10 cellular contexts compared by ENCODE assay signal in genomic region chr11:12803086-12803826, GRCh38.
A peak's percentile ranks its signal among the peaks of the same experiment; 100 is the strongest.
DNase-seq lines count a peak whose midpoint lies in the region; ATAC-seq and TF ChIP-seq lines count a peak whose summit lies in the region.
"Had no signal": no experiment of that assay in that cellular context is flagged by ENCODE, and none has a peak within 500 bp of the region (broad histone marks: within the 10 kb centered on the region; RNA-seq: fewer than 3 reads in every experiment).

No MANE protein-coding gene starts in this region.

- H3K27me3 ChIP-seq in lung (ENCODE audit: control insufficient read depth, insufficient read depth) = no peaks in the 10 kb centered on the region
- H3K27me3 ChIP-seq in upper lobe of left lung = no peaks in the 10 kb centered on the region

- H3K4me3 ChIP-seq in lung (no peak overlapping the region), upper lobe of left lung (no peak overlapping the region)

- peaks cover 18 to 39% of the 10 kb centered on the region in 2 donors for H3K4me1 ChIP-seq in lung (ENCODE audit: control insufficient read depth in 2 of 2, insufficient read depth in 2 of 2, low read length in 2 of 2)
- H3K4me1 ChIP-seq in upper lobe of left lung = peaks cover 17 to 62% (median 45%) of the 10 kb centered on the region in 4 donors

- ATAC-seq in lung (ENCODE audit: insufficient read depth, low FRiP score) = no peak
- ATAC-seq in upper lobe of left lung (ENCODE audit: low FRiP score in 2 of 2) = no peak
- ATAC-seq in HG03039 (IDR thresholded peaks at IDR 0.05; ENCODE audit: unreplicated experiment) = no peak
- ATAC-seq: activated CD8-positive, alpha-beta T cell treated with anti-CD3 and anti-CD28 coated beads for 36 hours had no signal

- TF ChIP-seq POLR2A in upper lobe of left lung (IDR thresholded peaks at IDR 0.05) = no peak

- no peak for TF ChIP-seq CTCF in lung (IDR thresholded peaks at IDR 0.05; ENCODE audit: control extremely low read depth, extremely low read depth)
- TF ChIP-seq CTCF in upper lobe of left lung (IDR thresholded peaks at IDR 0.05) = no peak

- WGBS in lung, 2 donors = 54 to 67% methylated on average over 7 of the region's 7 CpGs
- WGBS in upper lobe of left lung, 2 donors = 58 to 64% methylated on average over 7 of the region's 7 CpGs

- TF ChIP-seq EP300 in upper lobe of left lung (IDR thresholded peaks at IDR 0.05) = no peak

- DNase-seq in NCI-H2081 (lab: John Stamatoyannopoulos, UW) (peak; percentile 13 to 45), NCI-H2081 treated with DMSO at 0.1 percent for 48 hours (lab: John Stamatoyannopoulos, UW) (no peak), caudate nucleus (lab: John Stamatoyannopoulos, UW) (no peak), lung (ENCODE audit: low spot score) (no peak), upper lobe of left lung (peak in 1 of 2 donors; percentile 44), activated T-cell treated with anti-CD3 and anti-CD28 coated beads for 4 hours (no peak), hepatic stellate cell (ENCODE audit: low spot score) (no peak)
- DNase-seq: activated CD8-positive, alpha-beta T cell treated with anti-CD3 and anti-CD28 coated beads for 36 hours; KBM-7 had no signal

- H3K9me3 ChIP-seq in lung (ENCODE audit: control insufficient read depth in 2 of 2, insufficient read depth in 1 of 2, low read length in 1 of 2) = no peaks in the 10 kb centered on the region
- no peaks in the 10 kb centered on the region for H3K9me3 ChIP-seq in upper lobe of left lung

- H3K36me3 ChIP-seq in lung (ENCODE audit: control insufficient read depth in 2 of 2, insufficient read depth in 2 of 2, low read length in 2 of 2) (no peaks in the 10 kb centered on the region), upper lobe of left lung (no peaks in the 10 kb centered on the region)

- H3K27ac ChIP-seq in caudate nucleus (ENCODE audit: low read depth, low read length) (peak overlapping the region; percentile 16), lung (ENCODE audit: low read depth in 1 of 2, low read length in 1 of 2) (peak overlapping the region; percentile 1 to 93), upper lobe of left lung (peak overlapping the region; percentile 40 to 83 (median 73))

Comparison
In these comparisons a context has a peak if more than half of its experiments do, and no peak if none do; other contexts are left out.
1. DNase-seq: peak in NCI-H2081 (2 of 2); none in NCI-H2081 treated with DMSO at 0.1 percent for 48 hours (single experiment), caudate nucleus (0 of 61), lung (single experiment), activated T-cell treated with anti-CD3 and anti-CD28 coated beads for 4 hours (single experiment) and hepatic stellate cell (single experiment).
2. H3K27ac ChIP-seq: peak in every context shown above with its lines; median percentile 73 in upper lobe of left lung; 47 in lung; 16 in caudate nucleus.